ENCODE assay signal across 1 cellular context in genomic region chr13:39982745-39983144, GRCh38.
TF ChIP-seq lines count a peak whose summit lies in the region.

No MANE protein-coding gene starts in this region.

TF ChIP-seq in IMR-90, 13 proteins besides CTCF, POLR2A, EP300 and RAD21 (continued from another document):
- no peak for TF ChIP-seq USF2 (IDR thresholded peaks at IDR 0.05; ENCODE audit: low read depth, low read length)
- TF ChIP-seq MAZ (IDR thresholded peaks at IDR 0.05; ENCODE audit: borderline replicate concordance, low read depth, low read length), result no peak
- no peak for TF ChIP-seq NFE2L2 (IDR thresholded peaks at IDR 0.05; ENCODE audit: low read depth, low read length)
- no peak for TF ChIP-seq CHD1 (IDR thresholded peaks at IDR 0.05; ENCODE audit: low read depth, low read length)
- no peak for TF ChIP-seq BHLHE40 (IDR thresholded peaks at IDR 0.05; ENCODE audit: low read depth, low read length)
TF ChIP-seq in IMR-90: peak in this region for 0.
